ENCODE assay signal across 21 cellular contexts in genomic region chr20:44200983-44201382, GRCh38. TPM values are rescaled to one million over a fixed set of nuclear protein-coding genes. Genes with fewer than 3 reads are reported as not detected.
DNase-seq lines count a peak whose midpoint lies in the region; ATAC-seq and TF ChIP-seq lines count a peak whose summit lies in the region.
"Had no signal": no experiment of that assay in that cellular context is flagged by ENCODE, and none has a peak within 500 bp of the region (broad histone marks: within the 10 kb centered on the region; RNA-seq: fewer than 3 reads in every experiment).

No MANE protein-coding gene starts in this region.

- peaks cover 44% of the 10 kb centered on the region for H3K36me3 ChIP-seq in IMR-90 (ENCODE audit: control insufficient read depth, insufficient read depth, low read length)
- H3K36me3 ChIP-seq in esophagus muscularis mucosa, result peaks cover 25 to 87% (median 63%) of the 10 kb centered on the region in 4 donors
- H3K36me3 ChIP-seq in gastrocnemius medialis, result peaks cover 0 to 63% of the 10 kb centered on the region in 2 donors
- H3K36me3 ChIP-seq in colonic mucosa, result peaks cover 29% of the 10 kb centered on the region

- no peaks in the 10 kb centered on the region for H3K27me3 ChIP-seq in IMR-90 (ENCODE audit: control insufficient read depth, insufficient read depth, low read length)
- no peaks in the 10 kb centered on the region for H3K27me3 ChIP-seq in esophagus muscularis mucosa
- no peaks in the 10 kb centered on the region for H3K27me3 ChIP-seq in gastrocnemius medialis
- no peaks in the 10 kb centered on the region for H3K27me3 ChIP-seq in colonic mucosa
- H3K27me3 ChIP-seq: BLaER1 treated with 17β-estradiol and CSF1 and Interleukin-3, amounts not matched to agents 10 nM and 100 nM had no signal

- H3K27ac Mint-ChIP-seq in activated naive CD8-positive, alpha-beta T cell, result peak overlapping the region; percentile 77
- H3K27ac Mint-ChIP-seq in activated naive CD8-positive, alpha-beta T cell treated with anti-CD3 and anti-CD28 coated beads, Interleukin-2, amount 50 U/mL, for 24 hours, result no peak overlapping the region
- H3K27ac Mint-ChIP-seq: CD8-positive, alpha-beta T cell had no signal

- no peak for ATAC-seq in activated naive CD8-positive, alpha-beta T cell treated with anti-CD3 and anti-CD28 coated beads, Interleukin-2, amount 50 U/mL, for 24 hours
- ATAC-seq in IMR-90 (ENCODE audit: low read depth) (no peak), gastrocnemius medialis (no peak), GM19328 (IDR thresholded peaks at IDR 0.05; ENCODE audit: unreplicated experiment) (no peak)
- ATAC-seq: CD8-positive, alpha-beta T cell; GM12878 had no signal

- peaks cover 29% of the 10 kb centered on the region for H3K4me1 Mint-ChIP-seq in activated naive CD8-positive, alpha-beta T cell (ENCODE audit: low read depth)
- H3K4me1 Mint-ChIP-seq in activated naive CD8-positive, alpha-beta T cell treated with anti-CD3 and anti-CD28 coated beads, Interleukin-2, amount 50 U/mL, for 24 hours, result peaks cover 22% of the 10 kb centered on the region

- peak overlapping the region; percentile 75 for H3K14ac ChIP-seq in IMR-90 (replicated peaks; ENCODE audit: low read depth, low read length)

- H3K9me1 ChIP-seq in IMR-90 (ENCODE audit: insufficient read depth, low read length), result peaks cover 35% of the 10 kb centered on the region

- BruUV-seq in IMR-90 (replicated peaks; lab: Mats Ljungman, UMichigan), result no TSS peak

- peak overlapping the region; percentile 52 for H2BK5ac ChIP-seq in IMR-90 (ENCODE audit: low read depth, low read length, poor library complexity, severe bottlenecking)

- no peak overlapping the region; the same call in 2 of the 3 replicates for H2BK15ac ChIP-seq in IMR-90 (ENCODE audit: low read depth, low read length)

- no peak overlapping the region for H2AFZ ChIP-seq in IMR-90 (replicated peaks; ENCODE audit: low read length, poor library complexity)

- TF ChIP-seq CTCF in IMR-90 (conservative IDR thresholded peaks at IDR 0.05; ENCODE audit: low read depth, low read length) (no peak), esophagus muscularis mucosa (IDR thresholded peaks at IDR 0.05) (no peak), gastrocnemius medialis (IDR thresholded peaks at IDR 0.05 in 4 of 5, conservative IDR thresholded peaks at IDR 0.05 in 1 of 5) (no peak), colonic mucosa (IDR thresholded peaks at IDR 0.05) (no peak)

- H3K9me3 ChIP-seq in IMR-90 (ENCODE audit: control insufficient read depth, insufficient read depth, low read length) (no peaks in the 10 kb centered on the region), esophagus muscularis mucosa (no peaks in the 10 kb centered on the region), gastrocnemius medialis (no peaks in the 10 kb centered on the region), colonic mucosa (no peaks in the 10 kb centered on the region)
- H3K9me3 ChIP-seq: BLaER1 treated with 17β-estradiol and CSF1 and Interleukin-3, amounts not matched to agents 10 nM and 100 nM had no signal

- dilution Hi-C loops in IMR-90 (cut with HindIII; ENCODE audit: low sequenced_read_pairs, unreplicated experiment), result no loop called here

- TF ChIP-seq RAD21 in IMR-90 (IDR thresholded peaks at IDR 0.05; ENCODE audit: low read length), result no peak

- H2BK20ac ChIP-seq in IMR-90 (ENCODE audit: low read depth, low read length), result peak overlapping the region; percentile 83

- no CpG with 5 or more reads among the region's 2 CpGs for WGBS in IMR-90 (ENCODE audit: extremely low coverage in 2 of 2, insufficient read length in 1 of 2), 2 experiments
- WGBS in esophagus muscularis mucosa, result 61% methylated on average over 2 of the region's 2 CpGs

- TF ChIP-seq EP300 in esophagus muscularis mucosa (IDR thresholded peaks at IDR 0.05), result no peak

- H3K4me3 ChIP-seq in IMR-90 (ENCODE audit: insufficient read depth, low read depth, low read length) (no peak overlapping the region), esophagus muscularis mucosa (no peak overlapping the region), gastrocnemius medialis (no peak overlapping the region), colonic mucosa (no peak overlapping the region)
- H3K4me3 ChIP-seq: BLaER1 treated with 17β-estradiol and CSF1 and Interleukin-3, amounts not matched to agents 10 nM and 100 nM; GM12878; SK-N-MC had no signal

- H3K4me2 ChIP-seq in IMR-90 (ENCODE audit: low read depth, low read length), result peak overlapping the region; percentile 39
- H3K4me2 ChIP-seq: BLaER1 treated with 17β-estradiol and CSF1 and Interleukin-3, amounts not matched to agents 10 nM and 100 nM; KMS-11 had no signal

- H3K9ac ChIP-seq in IMR-90 (ENCODE audit: low read depth, low read length) (no peak overlapping the region), colonic mucosa (ENCODE audit: low read depth in 2 of 2, low read length in 2 of 2) (no peak overlapping the region)
- H3K9ac ChIP-seq: BLaER1 treated with 17β-estradiol and CSF1 and Interleukin-3, amounts not matched to agents 10 nM and 100 nM; KMS-11 had no signal

- peak overlapping the region; percentile 4; the same call in 1 of the 2 replicates for H3K27ac ChIP-seq in IMR-90 (ENCODE audit: insufficient read depth, low read length)
- H3K27ac ChIP-seq in esophagus muscularis mucosa (replicated peaks in 1 of 4), result peak overlapping the region; percentile 61 to 99 (median 86)
- H3K27ac ChIP-seq in gastrocnemius medialis, result peak overlapping the region; percentile 97 to 100 (median 98)
- H3K27ac ChIP-seq in colonic mucosa, result no peak overlapping the region
- H3K27ac ChIP-seq: BLaER1 treated with 17β-estradiol and CSF1 and Interleukin-3, amounts not matched to agents 10 nM and 100 nM; KMS-11; SK-N-MC had no signal

- H2BK120ac ChIP-seq in IMR-90 (ENCODE audit: low read depth, low read length), result peak overlapping the region; percentile 58

- H3K27me3 Mint-ChIP-seq in activated naive CD8-positive, alpha-beta T cell, result no peaks in the 10 kb centered on the region
- no peaks in the 10 kb centered on the region for H3K27me3 Mint-ChIP-seq in activated naive CD8-positive, alpha-beta T cell treated with anti-CD3 and anti-CD28 coated beads, Interleukin-2, amount 50 U/mL, for 24 hours

- H4K91ac ChIP-seq in IMR-90 (ENCODE audit: insufficient read depth, low read depth, low read length), result no peak overlapping the region

- H4K20me1 ChIP-seq in IMR-90 (ENCODE audit: insufficient read depth, low read length), result peaks cover 8% of the 10 kb centered on the region

- in situ Hi-C loops in IMR-90 (cut with MboI; ENCODE audit: low sequenced_read_pairs), result no loop called here
- in situ Hi-C loops in gastrocnemius medialis (cut with MboI; ENCODE audit: low sequenced_read_pairs in 4 of 4), result loop anchor here (25.0 kb wide), 7 partner anchors 261 to 1161 kb away; partner anchors contain the start of genes KCNK15 (in 2 of the 4), PKIG (in 1 of the 4), SDC4 (in 1 of the 4) and SRSF6 (in 1 of the 4)

- peak overlapping the region; percentile 74; the same call in 1 of the 2 replicates for H3K23ac ChIP-seq in IMR-90 (ENCODE audit: low read depth, low read length)

- CTCF ChIA-PET in IMR-90 (lab: Yijun Ruan, JAX), result no interaction called here

- no peak overlapping the region for H3K56ac ChIP-seq in IMR-90 (ENCODE audit: extremely low read depth, insufficient read depth, low read length)

- H2AK5ac ChIP-seq in IMR-90 (ENCODE audit: low read depth, low read length), result peak overlapping the region; percentile 46; the same call in 1 of the 2 replicates

- POLR2A ChIA-PET in IMR-90 (lab: Charles Lee; ENCODE audit: unreplicated experiment), result no interaction called here

- H3K36me3 Mint-ChIP-seq in activated naive CD8-positive, alpha-beta T cell, result peaks cover 19% of the 10 kb centered on the region
- peaks cover 46% of the 10 kb centered on the region for H3K36me3 Mint-ChIP-seq in activated naive CD8-positive, alpha-beta T cell treated with anti-CD3 and anti-CD28 coated beads, Interleukin-2, amount 50 U/mL, for 24 hours (ENCODE audit: low read depth)

- H3K9me3 Mint-ChIP-seq in activated naive CD8-positive, alpha-beta T cell (ENCODE audit: low read depth), result no peaks in the 10 kb centered on the region
- no peaks in the 10 kb centered on the region for H3K9me3 Mint-ChIP-seq in activated naive CD8-positive, alpha-beta T cell treated with anti-CD3 and anti-CD28 coated beads, Interleukin-2, amount 50 U/mL, for 24 hours
- H3K9me3 Mint-ChIP-seq: CD8-positive, alpha-beta T cell had no signal

- peak overlapping the region; percentile 81; the same call in 1 of the 2 replicates for H3K18ac ChIP-seq in IMR-90 (ENCODE audit: low read depth, low read length)

- 0 out of 4 replicates have a peak overlapping the region, but pooled peaks of 1 of the 2 experiments have one; percentile 40 for H4K8ac ChIP-seq in IMR-90 (ENCODE audit: low read depth in 2 of 2, low read length in 2 of 2)

- intact Hi-C loops in IMR-90 (cut with micrococcal nuclease) (loop anchor here (10.0 kb wide), 1 partner anchor 746 kb away; the partner anchor contains the start of gene SRSF6), esophagus muscularis mucosa (cut with DNase I) (no loop called here), gastrocnemius medialis (cut with DNase I; ENCODE audit: low total_unique reads) (loop anchor here (10.0 kb wide), 2 partner anchors 384 to 606 kb away; partner anchors contain the start of genes IFT52 and PKIG), colonic mucosa (cut with DNase I) (no loop called here)

- peak overlapping the region; percentile 50; the same call in 1 of the 2 replicates for H4K5ac ChIP-seq in IMR-90 (ENCODE audit: low read depth, low read length)

- no peak for DNase-seq in activated naive CD8-positive, alpha-beta T cell treated with anti-CD3 and anti-CD28 coated beads, Interleukin-2, amount 50 U/mL, for 24 hours
- no peak for DNase-seq in IMR-90
- DNase-seq in esophagus muscularis mucosa (ENCODE audit: extremely low spot score), result no peak
- no peak for DNase-seq in gastrocnemius medialis
- no peak for DNase-seq in NCI-H2081 treated with DMSO at 0.1 percent for 48 hours (lab: John Stamatoyannopoulos, UW)
- no peak for DNase-seq in colonic mucosa
- DNase-seq: CD8-positive, alpha-beta T cell; DMS53; NCI-H1048; NCI-H1436; NCI-H2081; NCI-H446 treated with DMSO at 0.1 percent for 48 hours; NCI-H774; OCI-M1; SHP77 had no signal

- TF ChIP-seq POLR2A in IMR-90 (IDR thresholded peaks at IDR 0.05; ENCODE audit: low read depth, low read length) (no peak), esophagus muscularis mucosa (IDR thresholded peaks at IDR 0.05; ENCODE audit: low read depth) (no peak), gastrocnemius medialis (IDR thresholded peaks at IDR 0.05) (no peak)

- no peak overlapping the region for H2AK9ac ChIP-seq in IMR-90 (replicated peaks; ENCODE audit: low read depth, low read length, poor library complexity)

- peak overlapping the region; percentile 25; the same call in 1 of the 2 replicates for H3K4ac ChIP-seq in IMR-90 (ENCODE audit: low read depth, low read length)

- peaks cover 40 to 78% of the 10 kb centered on the region in 2 experiments for H3K79me1 ChIP-seq in IMR-90 (ENCODE audit: low read depth in 1 of 2, low read length in 2 of 2)

- H3K4me1 ChIP-seq in IMR-90 (ENCODE audit: control insufficient read depth, insufficient read depth, low read length) (peaks cover 19% of the 10 kb centered on the region), esophagus muscularis mucosa (peaks cover 55 to 74% (median 72%) of the 10 kb centered on the region in 4 donors), gastrocnemius medialis (peaks cover 59 to 64% of the 10 kb centered on the region in 2 donors), colonic mucosa (no peaks in the 10 kb centered on the region)

- H3K4me3 Mint-ChIP-seq in activated naive CD8-positive, alpha-beta T cell, result no peak overlapping the region
- H3K4me3 Mint-ChIP-seq in activated naive CD8-positive, alpha-beta T cell treated with anti-CD3 and anti-CD28 coated beads, Interleukin-2, amount 50 U/mL, for 24 hours, result no peak overlapping the region
- H3K4me3 Mint-ChIP-seq: CD8-positive, alpha-beta T cell had no signal

RNA-seq across cellular contexts. Expression of gene OSER1, which starts 9.6 kb away (rescaled TPM):
- total RNA-seq in IMR-90 (2012; rRNA removed) (66.9 and 70.6 TPM in 2 replicates), esophagus muscularis mucosa (10 to 100 TPM; 45.2 to 94.4 (median 71.0) TPM), gastrocnemius medialis (100 to 1,000 TPM in 1 of 4 donors, 10 to 100 TPM in 3; 73.0 to 114 (median 94.5) TPM), colonic mucosa (10 to 100 TPM; 23.3 to 31.9 TPM)
- 27.7 and 32.6 TPM in 2 replicates for polyA plus RNA-seq in IMR-90 (2012; rRNA removed)
- polyA plus RNA-seq in IMR-90 (2012; cell fraction: cytosol; rRNA removed), result 10.3 and 11.0 TPM in 2 replicates
- 20.0 and 103 TPM in 2 replicates for polyA plus RNA-seq in IMR-90 (2012; cell fraction: nucleus; rRNA removed; ENCODE audit: low replicate concordance)

RNA-seq across cellular contexts. Expression of gene JPH2, which starts 14.0 kb away (rescaled TPM):
- 0.54 and 0.83 TPM in 2 replicates for total RNA-seq in IMR-90 (2012; rRNA removed)
- 0.44 TPM in 2 replicates for polyA plus RNA-seq in IMR-90 (2012; rRNA removed)
- 0.31 and 0.60 TPM in 2 replicates for polyA plus RNA-seq in IMR-90 (2012; cell fraction: cytosol; rRNA removed)
- polyA plus RNA-seq in IMR-90 (2012; cell fraction: nucleus; rRNA removed; ENCODE audit: low replicate concordance), result 0.40 and 0.71 TPM in 2 replicates
- total RNA-seq in esophagus muscularis mucosa, result 100 to 1,000 TPM; 187 to 441 (median 295) TPM
- total RNA-seq in gastrocnemius medialis, result 10 to 100 TPM; 18.3 to 86.6 (median 38.0) TPM
- total RNA-seq in colonic mucosa, result 10 to 100 TPM in 1 of 2 donors, 1 to 10 TPM in 1; 1.3 to 13.8 TPM
- total RNA-seq: CD8-positive, alpha-beta T cell; GM12878 had no signal

RNA-seq across cellular contexts. Expression of gene GDAP1L1, which starts 46.1 kb away (rescaled TPM):
- not detected in 2 replicates for total RNA-seq in IMR-90 (2012; rRNA removed)
- polyA plus RNA-seq in IMR-90 (2012; rRNA removed), result not detected in 2 replicates
- polyA plus RNA-seq in IMR-90 (2012; cell fraction: cytosol; rRNA removed), result not detected in 2 replicates
- not detected in 2 replicates for polyA plus RNA-seq in IMR-90 (2012; cell fraction: nucleus; rRNA removed; ENCODE audit: low replicate concordance)
- under 1 TPM in 2 of 4 donors, not detected in 2; 0.23 to 0.83 TPM for total RNA-seq in esophagus muscularis mucosa
- not detected for total RNA-seq in gastrocnemius medialis
- not detected for total RNA-seq in colonic mucosa
- total RNA-seq: CD8-positive, alpha-beta T cell; GM12878 had no signal

Comparison
In these comparisons a context has a peak if more than half of its experiments do, and no peak if none do; other contexts are left out.
1. intact Hi-C loops: an anchor here in IMR-90 (10.0 kb wide) and gastrocnemius medialis (10.0 kb wide); none called in esophagus muscularis mucosa and colonic mucosa.